In the genomic region with DNA sequence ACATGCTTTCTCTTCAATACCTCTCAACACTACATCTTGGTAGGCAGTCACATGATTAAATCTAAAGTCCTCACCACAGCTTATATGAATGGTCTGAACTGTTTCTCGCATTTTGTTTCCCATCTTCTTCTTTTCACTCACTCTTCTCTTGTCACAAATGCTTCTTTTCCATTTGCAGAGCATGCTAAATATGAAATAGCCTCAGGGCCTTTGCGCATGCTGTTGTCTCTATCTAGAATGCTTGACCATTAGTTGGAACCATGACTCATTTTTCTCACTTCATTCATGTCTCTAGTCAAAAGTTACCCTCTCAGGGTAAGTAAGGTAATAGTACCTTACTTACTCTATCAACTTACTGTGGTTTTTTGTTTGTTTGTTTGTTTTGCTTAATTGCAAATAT, we compare ENCODE assay signal across 18 cellular contexts.
"Had no signal": no experiment of that assay in that cellular context is flagged by ENCODE, and none has a peak within 500 bp of the region (broad histone marks: within the 10 kb centered on the region; RNA-seq: fewer than 3 reads in every experiment).

No MANE protein-coding gene starts in this region.

- H3K27me3 ChIP-seq: heart left ventricle, right lobe of liver, upper lobe of right lung had no signal

- H3K9me3 ChIP-seq: heart left ventricle, right lobe of liver, upper lobe of right lung had no signal

- H3K4me3 Mint-ChIP-seq: nephron; stimulated activated effector memory CD8-positive, alpha-beta T cell treated with anti-CD3 and anti-CD28 coated beads, Interleukin-12 subunit alpha, Interleukin-12 subunit beta, amount 100 ng/mL, for 72 hours had no signal

- H3K27ac ChIP-seq: epithelial cell of prostate, heart left ventricle, parathyroid adenoma, right lobe of liver, skin epidermis, upper lobe of right lung had no signal

- H3K4me3 ChIP-seq: heart left ventricle, right lobe of liver, skin epidermis, upper lobe of right lung had no signal

- H3K4me1 ChIP-seq: parathyroid adenoma, right lobe of liver had no signal

- H3K27ac Mint-ChIP-seq: stimulated activated effector memory CD8-positive, alpha-beta T cell treated with anti-CD3 and anti-CD28 coated beads, Interleukin-12 subunit alpha, Interleukin-12 subunit beta, amount 100 ng/mL, for 72 hours had no signal

- H3K36me3 ChIP-seq: right lobe of liver, upper lobe of right lung had no signal

- ATAC-seq: heart left ventricle; left cardiac atrium; right lobe of liver; stimulated activated effector memory CD8-positive, alpha-beta T cell treated with anti-CD3 and anti-CD28 coated beads, Interleukin-12 subunit alpha, Interleukin-12 subunit beta, amount 100 ng/mL, for 72 hours; upper lobe of right lung had no signal

- H3K9me3 Mint-ChIP-seq: nephron; stimulated activated effector memory CD8-positive, alpha-beta T cell treated with anti-CD3 and anti-CD28 coated beads, Interleukin-12 subunit alpha, Interleukin-12 subunit beta, amount 100 ng/mL, for 72 hours had no signal

- DNase-seq: activated CD4-positive, alpha-beta T cell treated with anti-CD3 and anti-CD28 coated beads, Interleukin-2, amount 50 U/mL, for 48 hours; activated gamma-delta T cell; activated naive CD4-positive, alpha-beta T cell treated with anti-CD3 and anti-CD28 coated beads, Interleukin-2, amount 50 U/mL, for 16 hours; aorta; cerebellar nuclear complex; heart left ventricle; left cardiac atrium; midbrain; right lobe of liver; stimulated activated CD4-positive, alpha-beta T cell treated with anti-CD3 and anti-CD28 coated beads, Interleukin-2, amount 100 ng/mL, for 24 hours; T-helper 9 cell; upper lobe of right lung had no signal

- H3K4me1 Mint-ChIP-seq: nephron; stimulated activated effector memory CD8-positive, alpha-beta T cell treated with anti-CD3 and anti-CD28 coated beads, Interleukin-12 subunit alpha, Interleukin-12 subunit beta, amount 100 ng/mL, for 72 hours had no signal

- H3K9ac ChIP-seq: parathyroid adenoma had no signal

- FAIRE-seq: islet of Langerhans had no signal
